Comparison of ENCODE assay signal across 8 cellular contexts in the genomic region with DNA sequence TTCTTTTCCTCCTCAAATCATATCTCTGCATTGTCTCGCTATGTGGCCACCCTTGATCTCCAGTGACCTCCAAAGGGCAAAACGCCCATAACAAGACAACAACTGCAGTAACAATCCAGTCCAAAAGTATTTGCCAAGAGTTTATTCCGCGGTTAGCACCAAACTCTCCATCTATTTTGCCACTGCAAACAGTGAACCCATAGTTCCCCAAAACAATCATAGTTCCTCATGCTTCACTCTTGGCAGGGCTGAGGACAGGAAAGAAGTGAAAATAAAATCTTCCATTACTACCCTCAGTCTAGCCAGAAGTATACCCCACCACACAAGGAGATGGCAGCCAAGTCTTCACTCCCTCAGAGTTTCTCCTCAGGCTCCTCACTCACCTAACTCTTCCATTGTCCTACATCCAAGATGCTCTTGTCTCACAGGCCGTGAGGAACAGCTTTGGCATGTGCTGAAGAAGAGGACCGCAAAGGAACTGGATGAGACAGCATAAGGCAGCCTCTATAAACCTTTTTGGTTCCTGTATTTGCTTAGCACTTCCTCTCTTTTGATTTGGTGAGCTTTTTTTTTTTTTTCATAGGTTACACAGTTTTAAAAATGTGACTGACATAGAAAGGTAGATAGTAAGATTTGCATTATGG. TPM values are rescaled to one million over a fixed set of nuclear protein-coding genes. Genes with fewer than 3 reads are reported as not detected.
DNase-seq lines count a peak whose midpoint lies in the region; ATAC-seq and TF ChIP-seq lines count a peak whose summit lies in the region.

A gene (minus strand): TSS at position 480 of the 644 bp plus-strand sequence. CDS start 84 bp downstream, at position 396.

- DNase-seq in Daoy (ENCODE audit: low read depth) = peak; percentile 80
- DNase-seq in MV-4-11 (lab: John Stamatoyannopoulos, UW) = peak; percentile 91
- peak; percentile 56 for DNase-seq in activated CD8-positive, alpha-beta memory T cell treated with anti-CD3 and anti-CD28 coated beads, Interleukin-2, amount 50 U/mL, for 4 hours
- peak; percentile 53 for DNase-seq in fibroblast of the aortic adventitia (ENCODE audit: low read depth)
- DNase-seq in NCI-H146 treated with DMSO at 0.1 percent for 48 hours (lab: John Stamatoyannopoulos, UW; ENCODE audit: unreplicated experiment) = no peak
- DNase-seq in NCI-H774 (lab: John Stamatoyannopoulos, UW) = no peak

- no peak for ATAC-seq in GM21447 (IDR thresholded peaks at IDR 0.05; ENCODE audit: unreplicated experiment)

- no peak for TF ChIP-seq CTCF in fibroblast of the aortic adventitia (IDR thresholded peaks at IDR 0.05; ENCODE audit: insufficient read depth, low read length)

- H3K27ac ChIP-seq in skin epidermis = peak within 1 kb of the TSS in 20 of 21 experiments; percentile 98 to 100 (median 100)

- H3K4me3 ChIP-seq in fibroblast of the aortic adventitia (ENCODE audit: low read depth, low read length) (peak within 1 kb of the TSS; percentile 92), skin epidermis (peak within 1 kb of the TSS in 6 of 7 experiments; percentile 13 to 100 (median 28))

RNA-seq across cellular contexts. Expression of the gene that starts here (rescaled TPM):
- total RNA-seq in Daoy (2014; rRNA removed; shearing (Covaris generic)) = 94.8 and 132 TPM in 2 replicates
- 1.4 and 14.7 TPM in 2 replicates for total RNA-seq in fibroblast of the aortic adventitia (ENCODE audit: low replicate concordance)

Comparison
In these comparisons a context has a peak if more than half of its experiments do, and no peak if none do; other contexts are left out.
1. DNase-seq: peak in Daoy (single experiment), MV-4-11 (single experiment), activated CD8-positive, alpha-beta memory T cell treated with anti-CD3 and anti-CD28 coated beads, Interleukin-2, amount 50 U/mL, for 4 hours (single experiment) and fibroblast of the aortic adventitia (single experiment); none in NCI-H146 treated with DMSO at 0.1 percent for 48 hours (single experiment) and NCI-H774 (single experiment).